In genomic region chr20:41150664-41151063, GRCh38 we compare ENCODE assay signal across 9 cellular contexts. TPM values are rescaled to one million over a fixed set of nuclear protein-coding genes. Genes with fewer than 3 reads are reported as not detected.
DNase-seq lines count a peak whose midpoint lies in the region; ATAC-seq and TF ChIP-seq lines count a peak whose summit lies in the region.
"Had no signal": no experiment of that assay in that cellular context is flagged by ENCODE, and none has a peak within 500 bp of the region (broad histone marks: within the 10 kb centered on the region; RNA-seq: fewer than 3 reads in every experiment).

No MANE protein-coding gene starts in this region.

- no peaks in the 10 kb centered on the region for H3K27me3 Mint-ChIP-seq in T-helper 17 cell

- peaks cover 81% of the 10 kb centered on the region for H3K4me1 Mint-ChIP-seq in T-helper 17 cell

- H3K36me3 Mint-ChIP-seq in T-helper 17 cell (ENCODE audit: low read depth): peaks cover 3% of the 10 kb centered on the region

- peak overlapping the region; percentile 82 for H3K4me3 Mint-ChIP-seq in T-helper 17 cell

- H3K4me3 ChIP-seq in fibroblast of mammary gland (ENCODE audit: control insufficient read depth, low read depth, low read length): no peak overlapping the region

- H3K9me3 ChIP-seq in T-helper 17 cell (ENCODE audit: control insufficient read depth, low read length, poor library complexity, severe bottlenecking): no peaks in the 10 kb centered on the region
- H3K9me3 ChIP-seq: neutrophil had no signal

- peak overlapping the region; percentile 96 for H3K27ac Mint-ChIP-seq in T-helper 17 cell

- DNase-seq in T-helper 17 cell: peak in 1 of 3 donors; percentile 19
- peak; percentile 23 for DNase-seq in fibroblast of mammary gland (ENCODE audit: low read depth)
- peak; percentile 41 for DNase-seq in retina
- DNase-seq in DMS153 (lab: John Stamatoyannopoulos, UW): no peak
- no peak for DNase-seq in HCEC 1CT
- DNase-seq in NCI-H345 treated with DMSO at 0.1 percent for 48 hours (lab: John Stamatoyannopoulos, UW; ENCODE audit: unreplicated experiment): no peak
- DNase-seq in stimulated activated CD4-positive, alpha-beta T cell treated with anti-CD3 and anti-CD28 coated beads, Interleukin-4, amount 100 ng/mL, for 4 hours: no peak

- ATAC-seq in GM18868 (IDR thresholded peaks at IDR 0.05; ENCODE audit: unreplicated experiment): peak; percentile 49
- peak; percentile 90 for ATAC-seq in T-helper 17 cell

- TF ChIP-seq CTCF in fibroblast of mammary gland (conservative IDR thresholded peaks at IDR 0.05; ENCODE audit: control insufficient read depth, insufficient read depth, low read depth, low read length): no peak

RNA-seq across cellular contexts. Expression of gene PLCG1, which starts 13.3 kb away (rescaled TPM):
- 100 to 1,000 TPM; 420 to 428 TPM for total RNA-seq in T-helper 17 cell

Comparison
In these comparisons a context has a peak if more than half of its experiments do, and no peak if none do; other contexts are left out.
1. DNase-seq: peak in fibroblast of mammary gland (single experiment) and retina (single experiment); none in DMS153 (single experiment), HCEC 1CT (single experiment), NCI-H345 treated with DMSO at 0.1 percent for 48 hours (single experiment) and stimulated activated CD4-positive, alpha-beta T cell treated with anti-CD3 and anti-CD28 coated beads, Interleukin-4, amount 100 ng/mL, for 4 hours (0 of 2).